Comparison of ENCODE assay signal across 2 cellular contexts in the genomic region with DNA sequence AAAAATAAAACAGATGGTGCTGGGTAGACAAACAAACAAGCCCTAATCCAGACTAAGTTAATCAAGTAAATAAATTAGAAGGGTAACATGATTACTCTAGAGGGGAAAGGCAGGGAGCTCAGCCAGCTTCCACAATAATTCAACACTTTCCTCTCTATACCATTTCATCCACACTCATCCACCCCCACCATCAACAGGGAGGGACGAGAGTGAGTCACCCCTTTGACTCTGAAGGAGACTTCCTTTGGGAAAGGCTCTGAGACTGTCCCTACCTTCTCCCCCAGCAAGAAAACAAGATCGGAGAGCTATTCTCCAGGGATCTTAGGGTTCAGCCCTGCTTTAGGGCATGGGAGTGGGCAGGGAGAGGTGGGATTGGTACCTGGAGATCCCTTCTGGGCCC.
TF ChIP-seq lines count a peak whose summit lies in the region.

No MANE protein-coding gene starts in this region.

TF ChIP-seq in IMR-90, 13 proteins besides CTCF, POLR2A, EP300 and RAD21:
- no peak for TF ChIP-seq MXI1 (IDR thresholded peaks at IDR 0.05; ENCODE audit: borderline replicate concordance, low read depth, low read length)
- no peak for TF ChIP-seq CEBPB (IDR thresholded peaks at IDR 0.05; ENCODE audit: low read depth, low read length)
- no peak for TF ChIP-seq RCOR1 (IDR thresholded peaks at IDR 0.05; ENCODE audit: insufficient replicate concordance, low read length)
- no peak for TF ChIP-seq ELK1 (IDR thresholded peaks at IDR 0.05; ENCODE audit: borderline replicate concordance, low read depth, low read length)
- no peak for TF ChIP-seq CHD1 (IDR thresholded peaks at IDR 0.05; ENCODE audit: low read depth, low read length)
- TF ChIP-seq MAZ (IDR thresholded peaks at IDR 0.05; ENCODE audit: borderline replicate concordance, low read depth, low read length): peak; percentile 54; the same call in 1 of the 2 replicates
- peak; percentile 79 for TF ChIP-seq FOS (IDR thresholded peaks at IDR 0.05; ENCODE audit: low read depth, low read length)
- no peak for TF ChIP-seq BHLHE40 (IDR thresholded peaks at IDR 0.05; ENCODE audit: low read depth, low read length)
- no peak for TF ChIP-seq USF2 (IDR thresholded peaks at IDR 0.05; ENCODE audit: low read depth, low read length)

TF ChIP-seq in GM23338, 12 proteins besides CTCF, POLR2A, EP300 and RAD21:
- TF ChIP-seq CREB1 (CRISPR knock-in tag; IDR thresholded peaks at IDR 0.05; ENCODE audit: low read depth) (no peak), REST (IDR thresholded peaks at IDR 0.05; ENCODE audit: unreplicated experiment) (no peak), POLR2AphosphoS5 (IDR thresholded peaks at IDR 0.05; ENCODE audit: low read depth) (no peak), ZNF114 (CRISPR knock-in tag; IDR thresholded peaks at IDR 0.05) (no peak), ZNF331 (CRISPR knock-in tag; IDR thresholded peaks at IDR 0.05; ENCODE audit: low read depth) (no peak), EZH2 (IDR thresholded peaks at IDR 0.05; ENCODE audit: low read depth, unreplicated experiment) (no peak), JUNB (IDR thresholded peaks at IDR 0.05; ENCODE audit: unreplicated experiment) (no peak), NANOG (IDR thresholded peaks at IDR 0.05; ENCODE audit: borderline replicate concordance) (no peak), EZH2phosphoT487 (IDR thresholded peaks at IDR 0.05; ENCODE audit: unreplicated experiment) (no peak), STAT1 (IDR thresholded peaks at IDR 0.05; ENCODE audit: unreplicated experiment) (no peak)
- TF ChIP-seq, protein P1, sequence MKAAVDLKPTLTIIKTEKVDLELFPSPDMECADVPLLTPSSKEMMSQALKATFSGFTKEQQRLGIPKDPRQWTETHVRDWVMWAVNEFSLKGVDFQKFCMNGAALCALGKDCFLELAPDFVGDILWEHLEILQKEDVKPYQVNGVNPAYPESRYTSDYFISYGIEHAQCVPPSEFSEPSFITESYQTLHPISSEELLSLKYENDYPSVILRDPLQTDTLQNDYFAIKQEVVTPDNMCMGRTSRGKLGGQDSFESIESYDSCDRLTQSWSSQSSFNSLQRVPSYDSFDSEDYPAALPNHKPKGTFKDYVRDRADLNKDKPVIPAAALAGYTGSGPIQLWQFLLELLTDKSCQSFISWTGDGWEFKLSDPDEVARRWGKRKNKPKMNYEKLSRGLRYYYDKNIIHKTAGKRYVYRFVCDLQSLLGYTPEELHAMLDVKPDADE (IDR thresholded peaks at IDR 0.05): no peak
- TF ChIP-seq, protein P2, sequence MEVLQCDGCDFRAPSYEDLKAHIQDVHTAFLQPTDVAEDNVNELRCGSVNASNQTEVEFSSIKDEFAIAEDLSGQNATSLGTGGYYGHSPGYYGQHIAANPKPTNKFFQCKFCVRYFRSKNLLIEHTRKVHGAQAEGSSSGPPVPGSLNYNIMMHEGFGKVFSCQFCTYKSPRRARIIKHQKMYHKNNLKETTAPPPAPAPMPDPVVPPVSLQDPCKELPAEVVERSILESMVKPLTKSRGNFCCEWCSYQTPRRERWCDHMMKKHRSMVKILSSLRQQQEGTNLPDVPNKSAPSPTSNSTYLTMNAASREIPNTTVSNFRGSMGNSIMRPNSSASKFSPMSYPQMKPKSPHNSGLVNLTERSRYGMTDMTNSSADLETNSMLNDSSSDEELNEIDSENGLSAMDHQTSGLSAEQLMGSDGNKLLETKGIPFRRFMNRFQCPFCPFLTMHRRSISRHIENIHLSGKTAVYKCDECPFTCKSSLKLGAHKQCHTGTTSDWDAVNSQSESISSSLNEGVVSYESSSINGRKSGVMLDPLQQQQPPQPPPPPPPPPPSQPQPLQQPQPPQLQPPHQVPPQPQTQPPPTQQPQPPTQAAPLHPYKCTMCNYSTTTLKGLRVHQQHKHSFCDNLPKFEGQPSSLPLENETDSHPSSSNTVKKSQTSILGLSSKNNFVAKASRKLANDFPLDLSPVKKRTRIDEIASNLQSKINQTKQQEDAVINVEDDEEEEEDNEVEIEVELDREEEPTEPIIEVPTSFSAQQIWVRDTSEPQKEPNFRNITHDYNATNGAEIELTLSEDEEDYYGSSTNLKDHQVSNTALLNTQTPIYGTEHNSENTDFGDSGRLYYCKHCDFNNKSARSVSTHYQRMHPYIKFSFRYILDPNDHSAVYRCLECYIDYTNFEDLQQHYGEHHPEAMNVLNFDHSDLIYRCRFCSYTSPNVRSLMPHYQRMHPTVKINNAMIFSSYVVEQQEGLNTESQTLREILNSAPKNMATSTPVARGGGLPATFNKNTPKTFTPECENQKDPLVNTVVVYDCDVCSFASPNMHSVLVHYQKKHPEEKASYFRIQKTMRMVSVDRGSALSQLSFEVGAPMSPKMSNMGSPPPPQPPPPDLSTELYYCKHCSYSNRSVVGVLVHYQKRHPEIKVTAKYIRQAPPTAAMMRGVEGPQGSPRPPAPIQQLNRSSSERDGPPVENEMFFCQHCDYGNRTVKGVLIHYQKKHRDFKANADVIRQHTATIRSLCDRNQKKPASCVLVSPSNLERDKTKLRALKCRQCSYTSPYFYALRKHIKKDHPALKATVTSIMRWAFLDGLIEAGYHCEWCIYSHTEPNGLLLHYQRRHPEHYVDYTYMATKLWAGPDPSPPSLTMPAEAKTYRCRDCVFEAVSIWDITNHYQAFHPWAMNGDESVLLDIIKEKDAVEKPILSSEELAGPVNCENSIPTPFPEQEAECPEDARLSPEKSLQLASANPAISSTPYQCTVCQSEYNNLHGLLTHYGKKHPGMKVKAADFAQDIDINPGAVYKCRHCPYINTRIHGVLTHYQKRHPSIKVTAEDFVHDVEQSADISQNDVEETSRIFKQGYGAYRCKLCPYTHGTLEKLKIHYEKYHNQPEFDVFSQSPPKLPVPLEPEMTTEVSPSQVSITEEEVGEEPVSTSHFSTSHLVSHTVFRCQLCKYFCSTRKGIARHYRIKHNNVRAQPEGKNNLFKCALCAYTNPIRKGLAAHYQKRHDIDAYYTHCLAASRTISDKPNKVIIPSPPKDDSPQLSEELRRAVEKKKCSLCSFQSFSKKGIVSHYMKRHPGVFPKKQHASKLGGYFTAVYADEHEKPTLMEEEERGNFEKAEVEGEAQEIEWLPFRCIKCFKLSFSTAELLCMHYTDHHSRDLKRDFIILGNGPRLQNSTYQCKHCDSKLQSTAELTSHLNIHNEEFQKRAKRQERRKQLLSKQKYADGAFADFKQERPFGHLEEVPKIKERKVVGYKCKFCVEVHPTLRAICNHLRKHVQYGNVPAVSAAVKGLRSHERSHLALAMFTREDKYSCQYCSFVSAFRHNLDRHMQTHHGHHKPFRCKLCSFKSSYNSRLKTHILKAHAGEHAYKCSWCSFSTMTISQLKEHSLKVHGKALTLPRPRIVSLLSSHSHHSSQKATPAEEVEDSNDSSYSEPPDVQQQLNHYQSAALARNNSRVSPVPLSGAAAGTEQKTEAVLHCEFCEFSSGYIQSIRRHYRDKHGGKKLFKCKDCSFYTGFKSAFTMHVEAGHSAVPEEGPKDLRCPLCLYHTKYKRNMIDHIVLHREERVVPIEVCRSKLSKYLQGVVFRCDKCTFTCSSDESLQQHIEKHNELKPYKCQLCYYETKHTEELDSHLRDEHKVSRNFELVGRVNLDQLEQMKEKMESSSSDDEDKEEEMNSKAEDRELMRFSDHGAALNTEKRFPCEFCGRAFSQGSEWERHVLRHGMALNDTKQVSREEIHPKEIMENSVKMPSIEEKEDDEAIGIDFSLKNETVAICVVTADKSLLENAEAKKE (CRISPR knock-in tag; IDR thresholded peaks at IDR 0.05): no peak
